ENCODE assay signal across 32 cellular contexts in genomic region chr3:187276397-187277128, GRCh38. TPM values are rescaled to one million over a fixed set of nuclear protein-coding genes. Genes with fewer than 3 reads are reported as not detected.
"Had no signal": no experiment of that assay in that cellular context is flagged by ENCODE, and none has a peak within 500 bp of the region (broad histone marks: within the 10 kb centered on the region; RNA-seq: fewer than 3 reads in every experiment).

No MANE protein-coding gene starts in this region.

- H3K4me2 ChIP-seq: smooth muscle cell had no signal

- H3K27ac Mint-ChIP-seq: activated CD4-positive, alpha-beta memory T cell treated with anti-CD3 and anti-CD28 coated beads for 36 hours; activated CD4-positive, alpha-beta T cell treated with anti-CD3 and anti-CD28 coated beads, Interleukin-2, amount 10 ng/mL, durations not matched to agents 24 days and 14 days; activated naive CD4-positive, alpha-beta T cell treated with anti-CD3 and anti-CD28 coated beads, Interleukin-2, amount 10 ng/mL, durations not matched to agents 7 days and 5 days; activated naive CD8-positive, alpha-beta T cell treated with anti-CD3 and anti-CD28 coated beads, Interleukin-2, amount 10 ng/mL, durations not matched to agents 7 days and 5 days; activated T-cell treated with anti-CD3 and anti-CD28 coated beads, Interleukin-2, amount 50 U/mL, for 24 hours; dendritic cell treated with granulocyte-macrophage colony-stimulating factor and Interleukin-4, amounts not matched to agents 40 ng/mL and 50 ng/mL, for 4 days; stimulated activated memory B cell treated with anti-CD40 and anti-IgM and Interleukin-4, amounts not matched to agents 10 μg/mL and 1 μg/mL and 100 μg/mL, for 72 hours; T-helper 2 cell treated with Interferon-gamma antibody and Interleukin-4, amounts not matched to agents 5 μg/mL and 100 μg/mL, for 36 hours had no signal

- H3K9me3 ChIP-seq: ascending aorta, esophagus squamous epithelium, left ventricle myocardium inferior, pancreas, prostate gland, suprapubic skin, tibial artery, upper lobe of right lung had no signal

- H3K4me3 ChIP-seq: ascending aorta, esophagus squamous epithelium, left ventricle myocardium inferior, pancreas, prostate gland, smooth muscle cell, suprapubic skin, tibial artery, upper lobe of right lung had no signal

- H3K9me3 Mint-ChIP-seq: activated CD4-positive, alpha-beta memory T cell treated with anti-CD3 and anti-CD28 coated beads for 36 hours; activated CD4-positive, alpha-beta T cell treated with anti-CD3 and anti-CD28 coated beads, Interleukin-2, amount 10 ng/mL, durations not matched to agents 24 days and 14 days; activated naive CD4-positive, alpha-beta T cell treated with anti-CD3 and anti-CD28 coated beads, Interleukin-2, amount 10 ng/mL, durations not matched to agents 7 days and 5 days; activated naive CD8-positive, alpha-beta T cell treated with anti-CD3 and anti-CD28 coated beads, Interleukin-2, amount 10 ng/mL, durations not matched to agents 7 days and 5 days; activated T-cell treated with anti-CD3 and anti-CD28 coated beads, Interleukin-2, amount 50 U/mL, for 24 hours; dendritic cell treated with granulocyte-macrophage colony-stimulating factor and Interleukin-4, amounts not matched to agents 40 ng/mL and 50 ng/mL, for 4 days; nephron; stimulated activated memory B cell treated with anti-CD40 and anti-IgM and Interleukin-4, amounts not matched to agents 10 μg/mL and 1 μg/mL and 100 μg/mL, for 72 hours; T-helper 2 cell treated with Interferon-gamma antibody and Interleukin-4, amounts not matched to agents 5 μg/mL and 100 μg/mL, for 36 hours had no signal

- H3K4me3 Mint-ChIP-seq: activated CD4-positive, alpha-beta memory T cell treated with anti-CD3 and anti-CD28 coated beads for 36 hours; activated CD4-positive, alpha-beta T cell treated with anti-CD3 and anti-CD28 coated beads, Interleukin-2, amount 10 ng/mL, durations not matched to agents 24 days and 14 days; activated naive CD4-positive, alpha-beta T cell treated with anti-CD3 and anti-CD28 coated beads, Interleukin-2, amount 10 ng/mL, durations not matched to agents 7 days and 5 days; activated naive CD8-positive, alpha-beta T cell treated with anti-CD3 and anti-CD28 coated beads, Interleukin-2, amount 10 ng/mL, durations not matched to agents 7 days and 5 days; activated T-cell treated with anti-CD3 and anti-CD28 coated beads, Interleukin-2, amount 50 U/mL, for 24 hours; dendritic cell treated with granulocyte-macrophage colony-stimulating factor and Interleukin-4, amounts not matched to agents 40 ng/mL and 50 ng/mL, for 4 days; nephron; stimulated activated memory B cell treated with anti-CD40 and anti-IgM and Interleukin-4, amounts not matched to agents 10 μg/mL and 1 μg/mL and 100 μg/mL, for 72 hours; T-helper 2 cell treated with Interferon-gamma antibody and Interleukin-4, amounts not matched to agents 5 μg/mL and 100 μg/mL, for 36 hours had no signal

- H3K27me3 ChIP-seq: ascending aorta, brain microvascular endothelial cell, pancreas, suprapubic skin, tibial artery, upper lobe of right lung had no signal

- H3K36me3 ChIP-seq: ascending aorta, brain microvascular endothelial cell, esophagus squamous epithelium, pancreas, prostate gland, suprapubic skin, tibial artery, upper lobe of right lung had no signal

- H3K27ac ChIP-seq: ascending aorta, brain microvascular endothelial cell, epithelial cell of prostate, esophagus squamous epithelium, left ventricle myocardium inferior, pancreas, prostate gland, suprapubic skin, tibial artery, upper lobe of right lung, VCaP had no signal

- H3K4me1 ChIP-seq: ascending aorta, left ventricle myocardium inferior, pancreas, prostate gland, suprapubic skin, tibial artery, upper lobe of right lung had no signal

- H3K4me1 Mint-ChIP-seq: activated CD4-positive, alpha-beta T cell treated with anti-CD3 and anti-CD28 coated beads, Interleukin-2, amount 10 ng/mL, durations not matched to agents 24 days and 14 days; activated naive CD4-positive, alpha-beta T cell treated with anti-CD3 and anti-CD28 coated beads, Interleukin-2, amount 10 ng/mL, durations not matched to agents 7 days and 5 days; activated naive CD8-positive, alpha-beta T cell treated with anti-CD3 and anti-CD28 coated beads, Interleukin-2, amount 10 ng/mL, durations not matched to agents 7 days and 5 days; stimulated activated memory B cell treated with anti-CD40 and anti-IgM and Interleukin-4, amounts not matched to agents 10 μg/mL and 1 μg/mL and 100 μg/mL, for 72 hours had no signal

- DNase-seq: activated CD4-positive, alpha-beta memory T cell treated with anti-CD3 and anti-CD28 coated beads for 36 hours; activated CD4-positive, alpha-beta T cell treated with anti-CD3 and anti-CD28 coated beads, Interleukin-2, amount 10 ng/mL, durations not matched to agents 24 days and 14 days; activated CD8-positive, alpha-beta memory T cell treated with anti-CD3 and anti-CD28 coated beads, Interleukin-2, amount 50 U/mL, for 48 hours; activated gamma-delta T cell; activated naive CD4-positive, alpha-beta T cell treated with anti-CD3 and anti-CD28 coated beads, Interleukin-2, amount 10 ng/mL, durations not matched to agents 7 days and 5 days; activated naive CD8-positive, alpha-beta T cell treated with anti-CD3 and anti-CD28 coated beads, Interleukin-2, amount 10 ng/mL, durations not matched to agents 7 days and 5 days; activated T-cell treated with anti-CD3 and anti-CD28 coated beads, Interleukin-2, amount 50 U/mL, for 24 hours; brain microvascular endothelial cell; central memory CD4-positive, alpha-beta T cell; effector CD4-positive, alpha-beta T cell; esophagus squamous epithelium; foreskin melanocyte; left ventricle myocardium inferior; pancreas; retina; stimulated activated CD4-positive, alpha-beta T cell treated with anti-CD3 and anti-CD28 coated beads, Interleukin-1b, Interleukin-23, amount 100 ng/mL, for 48 hours; stimulated activated CD4-positive, alpha-beta T cell treated with anti-CD3 and anti-CD28 coated beads, Interleukin-4, amount 100 ng/mL, for 4 hours; stimulated activated CD8-positive, alpha-beta memory T cell treated with anti-CD3 and anti-CD28 coated beads, Interleukin-4, amount 100 ng/mL, for 48 hours; T-helper 1 cell; tibial artery; upper lobe of right lung had no signal

- ATAC-seq: activated CD4-positive, CD25-positive, alpha-beta regulatory T cell treated with anti-CD3 and anti-CD28 coated beads, Interleukin-2, amount 50 U/mL, for 24 hours; pancreas; stimulated activated memory B cell treated with anti-CD40 and anti-IgM and Interleukin-4, amounts not matched to agents 10 μg/mL and 1 μg/mL and 100 μg/mL, for 72 hours; upper lobe of right lung had no signal

- H3K36me3 Mint-ChIP-seq: activated CD4-positive, alpha-beta memory T cell treated with anti-CD3 and anti-CD28 coated beads for 36 hours; activated naive CD4-positive, alpha-beta T cell treated with anti-CD3 and anti-CD28 coated beads, Interleukin-2, amount 10 ng/mL, durations not matched to agents 7 days and 5 days; activated naive CD8-positive, alpha-beta T cell treated with anti-CD3 and anti-CD28 coated beads, Interleukin-2, amount 10 ng/mL, durations not matched to agents 7 days and 5 days; stimulated activated memory B cell treated with anti-CD40 and anti-IgM and Interleukin-4, amounts not matched to agents 10 μg/mL and 1 μg/mL and 100 μg/mL, for 72 hours had no signal

RNA-seq across cellular contexts. Expression of gene MASP1, which starts 15.0 kb away (rescaled TPM):
- total RNA-seq: activated CD4-positive, alpha-beta memory T cell treated with anti-CD3 and anti-CD28 coated beads for 36 hours; activated CD4-positive, alpha-beta T cell treated with anti-CD3 and anti-CD28 coated beads, Interleukin-2, amount 10 ng/mL, durations not matched to agents 24 days and 14 days; activated naive CD8-positive, alpha-beta T cell treated with anti-CD3 and anti-CD28 coated beads, Interleukin-2, amount 10 ng/mL, durations not matched to agents 7 days and 5 days had no signal
